In the genomic region with DNA sequence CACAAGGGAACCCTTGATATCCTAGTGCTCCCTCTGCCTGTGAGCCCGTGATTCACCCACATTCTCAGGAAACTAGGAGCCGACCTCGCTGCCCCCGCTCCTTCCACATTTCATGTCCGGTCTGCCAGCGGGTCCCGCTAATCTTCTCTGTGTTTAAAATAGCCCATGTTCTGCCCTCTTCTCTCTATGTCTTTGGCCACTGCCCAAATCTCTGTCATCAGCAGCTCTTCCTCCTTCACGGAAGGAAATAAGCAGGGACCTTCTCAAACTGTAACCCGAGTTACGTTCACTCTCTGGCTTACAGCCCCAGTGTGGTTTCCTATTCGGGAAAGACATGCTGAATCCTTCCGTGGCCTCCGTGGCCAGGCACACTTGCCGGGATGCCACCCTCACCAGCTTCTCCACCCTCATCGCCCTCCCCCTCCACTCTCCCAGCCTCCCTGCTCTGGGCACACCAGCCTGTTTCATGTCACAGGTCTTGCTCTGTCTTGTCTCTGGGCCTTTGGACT, we compare ENCODE assay signal across 19 cellular contexts. TPM values are rescaled to one million over a fixed set of nuclear protein-coding genes. Genes with fewer than 3 reads are reported as not detected.
DNase-seq lines count a peak whose midpoint lies in the region; ATAC-seq, FAIRE-seq and TF ChIP-seq lines count a peak whose summit lies in the region.
"Had no signal": no experiment of that assay in that cellular context is flagged by ENCODE, and none has a peak within 500 bp of the region (broad histone marks: within the 10 kb centered on the region; RNA-seq: fewer than 3 reads in every experiment).

No MANE protein-coding gene starts in this region.

- H3K36me3 ChIP-seq in liver (ENCODE audit: control insufficient read depth in 4 of 4, insufficient read depth in 3 of 4, low read depth in 1 of 4, low read length in 3 of 4) (no peaks in the 10 kb centered on the region), HepG2 (replicated peaks in 1 of 2; ENCODE audit: control insufficient read depth in 1 of 2, insufficient read depth in 2 of 2, low read length in 2 of 2) (no peaks in the 10 kb centered on the region), lower lobe of right lung (no peaks in the 10 kb centered on the region), ovary (no peaks in the 10 kb centered on the region)

- H3K9ac ChIP-seq in liver (ENCODE audit: low read depth in 1 of 2, low read length in 2 of 2) (no peak overlapping the region), HepG2 (ENCODE audit: insufficient read depth, low read depth, low read length) (no peak overlapping the region)

- TF ChIP-seq RAD21 in liver (IDR thresholded peaks at IDR 0.05) (peak; percentile 28 to 35), HepG2 (CRISPR knock-in tag; IDR thresholded peaks at IDR 0.05) (no peak)

- 75% methylated on average over 15 of the region's 15 CpGs for WGBS in liver
- WGBS in HepG2 (ENCODE audit: low lambda C conversion rate) = 48% methylated on average over 15 of the region's 15 CpGs
- 67 to 83% (median 76%) methylated on average over 15 of the region's 15 CpGs for WGBS in ovary, 3 donors

- H3K27ac Mint-ChIP-seq in activated T-cell treated with anti-CD3 and anti-CD28 coated beads, Interleukin-2, amount 50 U/mL, for 24 hours = no peak overlapping the region
- H3K27ac Mint-ChIP-seq: activated CD4-positive, alpha-beta T cell treated with anti-CD3 and anti-CD28 coated beads, Interleukin-2, amount 10 ng/mL, durations not matched to agents 24 days and 14 days; HFFc6; stimulated activated naive CD8-positive, alpha-beta T cell treated with anti-CD3 and anti-CD28 coated beads, Interleukin-15, amount 100 ng/mL, for 72 hours; T-cell had no signal

- POLR2A ChIA-PET in HepG2 (lab: Yijun Ruan, JAX) = no interaction called here

- H3K27me3 Mint-ChIP-seq in activated T-cell treated with anti-CD3 and anti-CD28 coated beads, Interleukin-2, amount 50 U/mL, for 24 hours = no peaks in the 10 kb centered on the region
- H3K27me3 Mint-ChIP-seq: T-cell had no signal

- no peak overlapping the region for H3K4me3 Mint-ChIP-seq in activated T-cell treated with anti-CD3 and anti-CD28 coated beads, Interleukin-2, amount 50 U/mL, for 24 hours
- H3K4me3 Mint-ChIP-seq: activated CD4-positive, alpha-beta T cell treated with anti-CD3 and anti-CD28 coated beads, Interleukin-2, amount 10 ng/mL, durations not matched to agents 24 days and 14 days; HFFc6; stimulated activated naive CD8-positive, alpha-beta T cell treated with anti-CD3 and anti-CD28 coated beads, Interleukin-15, amount 100 ng/mL, for 72 hours had no signal

- intact Hi-C loops in HepG2 (cut with micrococcal nuclease; ENCODE audit: unreplicated experiment) = no loop called here
- intact Hi-C loops in lower lobe of right lung (cut with DNase I) = no loop called here
- intact Hi-C loops in ovary (cut with DNase I) = no loop called here

- H3K79me2 ChIP-seq in HepG2 (ENCODE audit: insufficient read depth, low read length) = no peaks in the 10 kb centered on the region

- DNase-seq in HepG2 (ENCODE audit: low spot score) (no peak), lower lobe of right lung (no peak), D341Med (ENCODE audit: low spot score) (no peak), ovary (no peak), NCI-H1105 treated with DMSO at 0.1 percent for 48 hours (lab: John Stamatoyannopoulos, UW) (no peak)
- no peak for DNase-seq in activated T-cell treated with anti-CD3 and anti-CD28 coated beads, Interleukin-2, amount 50 U/mL, for 24 hours
- DNase-seq: effector CD8-positive, alpha-beta T cell; foreskin melanocyte; HFFc6; NCI-H1105; NCI-H345; stimulated activated naive CD8-positive, alpha-beta T cell treated with anti-CD3 and anti-CD28 coated beads, Interleukin-15, amount 100 ng/mL, for 72 hours had no signal

- H3K9me3 Mint-ChIP-seq in activated T-cell treated with anti-CD3 and anti-CD28 coated beads, Interleukin-2, amount 50 U/mL, for 24 hours = peaks cover 25% of the 10 kb centered on the region

- TF ChIP-seq EP300 in HepG2 (IDR thresholded peaks at IDR 0.05; ENCODE audit: low read depth in 2 of 2, low read length in 2 of 2) = no peak
- TF ChIP-seq EP300 in HepG2 (CRISPR knock-in tag; IDR thresholded peaks at IDR 0.05; ENCODE audit: borderline replicate concordance) = no peak
- no peak for TF ChIP-seq EP300 in ovary (IDR thresholded peaks at IDR 0.05)

- no peak for ATAC-seq in HepG2
- peak in 1 of 2 donors; percentile 44 for ATAC-seq in lower lobe of right lung
- ATAC-seq: T-cell had no signal

- H3K4me1 ChIP-seq in liver (ENCODE audit: control insufficient read depth in 4 of 4, insufficient read depth in 4 of 4, low read length in 3 of 4) (peaks cover 0 to 4% (median under 1%) of the 10 kb centered on the region in 4 donors), HepG2 (ENCODE audit: insufficient read depth, low read length) (no peaks in the 10 kb centered on the region), lower lobe of right lung (peaks cover 7% of the 10 kb centered on the region), ovary (ENCODE audit: insufficient read depth) (no peaks in the 10 kb centered on the region)

- no peak overlapping the region for H2AFZ ChIP-seq in HepG2 (ENCODE audit: low read length)

- H3K4me1 Mint-ChIP-seq in activated T-cell treated with anti-CD3 and anti-CD28 coated beads, Interleukin-2, amount 50 U/mL, for 24 hours (ENCODE audit: low read depth) = no peaks in the 10 kb centered on the region
- H3K4me1 Mint-ChIP-seq: stimulated activated naive CD8-positive, alpha-beta T cell treated with anti-CD3 and anti-CD28 coated beads, Interleukin-15, amount 100 ng/mL, for 72 hours; T-cell had no signal

- CTCF ChIA-PET in HepG2 (lab: Yijun Ruan, JAX; ENCODE audit: low intra/inter-chr PET ratio, low total read pairs) = no interaction called here

- H3K27me3 ChIP-seq in liver (ENCODE audit: control insufficient read depth in 4 of 4, insufficient read depth in 4 of 4, low read length in 3 of 4) (no peaks in the 10 kb centered on the region), HepG2 (ENCODE audit: control insufficient read depth in 1 of 2, insufficient read depth in 2 of 2, low read length in 2 of 2) (peaks cover 2 to 31% of the 10 kb centered on the region in 2 experiments; a peak in 3 of 5 replicates), lower lobe of right lung (ENCODE audit: low read depth) (peaks cover 3% of the 10 kb centered on the region), ovary (no peaks in the 10 kb centered on the region)

- no TSS peak for BruUV-seq in HepG2 (replicated peaks; lab: Mats Ljungman, UMichigan)

- TF ChIP-seq POLR2A in HepG2 (IDR thresholded peaks at IDR 0.05; ENCODE audit: insufficient read depth in 1 of 2, low read depth in 2 of 2, low read length in 2 of 2) (no peak), ovary (IDR thresholded peaks at IDR 0.05) (no peak)

- H3K4me2 ChIP-seq in HepG2 (ENCODE audit: low read depth, low read length) = no peak overlapping the region

- H3K9me3 ChIP-seq in liver (ENCODE audit: control insufficient read depth in 4 of 4, low read length in 3 of 4) (peaks cover 0 to 12% (median 0%) of the 10 kb centered on the region in 4 donors), HepG2 (ENCODE audit: low read length) (peaks cover 18% of the 10 kb centered on the region), lower lobe of right lung (peaks cover 18% of the 10 kb centered on the region), ovary (peaks cover 0 to 3% of the 10 kb centered on the region in 2 donors)

- TF ChIP-seq CTCF in liver (IDR thresholded peaks at IDR 0.05; ENCODE audit: low read depth, low read length, missing input control) (no peak), HepG2 (CRISPR knock-in tag; IDR thresholded peaks at IDR 0.05) (no peak), lower lobe of right lung (IDR thresholded peaks at IDR 0.05) (no peak), ovary (IDR thresholded peaks at IDR 0.05) (no peak)

- FAIRE-seq in HepG2 (lab: Jason Lieb, UNC) = no peak
- FAIRE-seq: astrocyte had no signal

- in situ Hi-C loops in HepG2 (cut with HindIII; ENCODE audit: extremely low pct_ligation_motif_present, low pct_unique_long_range_greater_than_20kb) = no loop called here

- H3K27ac ChIP-seq in liver (ENCODE audit: low read depth in 1 of 2, low read length in 2 of 2) = no peak overlapping the region
- H3K27ac ChIP-seq in HepG2 (ENCODE audit: extremely low read length, insufficient read depth, low read length) = no peak overlapping the region
- H3K27ac ChIP-seq in cingulate gyrus (ENCODE audit: low read depth, low read length) = peak overlapping the region; percentile 60
- H3K27ac ChIP-seq in lower lobe of right lung = peak overlapping the region; percentile 18
- no peak overlapping the region for H3K27ac ChIP-seq in ovary

- no peaks in the 10 kb centered on the region for H4K20me1 ChIP-seq in HepG2 (ENCODE audit: insufficient read depth, low read length)

- H3K36me3 Mint-ChIP-seq in activated T-cell treated with anti-CD3 and anti-CD28 coated beads, Interleukin-2, amount 50 U/mL, for 24 hours (ENCODE audit: low read depth) = peaks cover 2% of the 10 kb centered on the region

- H3K4me3 ChIP-seq in liver (ENCODE audit: low read depth in 1 of 3, low read length in 3 of 3) = no peak overlapping the region
- no peak overlapping the region for H3K4me3 ChIP-seq in HepG2 (replicated peaks in 1 of 3; ENCODE audit: insufficient read depth in 1 of 3, low read depth in 2 of 3, low read length in 3 of 3)
- no peak overlapping the region for H3K4me3 ChIP-seq in lower lobe of right lung
- no peak overlapping the region for H3K4me3 ChIP-seq in ovary

RNA-seq across cellular contexts. Expression of gene UBXN10, which starts 21.1 kb away (rescaled TPM):
- total RNA-seq in liver (1 to 10 TPM; 1.1 to 2.3 TPM), HepG2 (2016; rRNA removed; fragmentation: Illumina TruSeq; extraction: Trizol) (0.04 TPM in 1 of 2 replicates, not detected in the other), lower lobe of right lung (7.8 TPM), ovary (10 to 100 TPM in 1 of 7 donors, 1 to 10 TPM in 4, under 1 TPM in 2; 0.20 to 28.0 (median 2.9) TPM)
- polyA plus RNA-seq in liver (1 to 10 TPM in 1 of 2 donors, under 1 TPM in 1; 0.50 to 1.1 TPM), HepG2 (2011; rRNA removed) (0.05 and 0.07 TPM in 2 replicates), ovary (1 to 10 TPM in 1 of 2 donors, under 1 TPM in 1; 0.39 to 1.1 TPM)
- not detected in 2 replicates for total RNA-seq in HepG2 (2016; cell fraction: cytosol; rRNA removed; fragmentation: Illumina TruSeq; extraction: Trizol; ENCODE audit: low read depth)
- total RNA-seq in HepG2 (2016; cell fraction: insoluble cytoplasmic fraction; rRNA removed; fragmentation: Illumina TruSeq; extraction: Trizol) = 0.03 and 0.04 TPM in 2 replicates
- 0.03 TPM in 2 replicates for total RNA-seq in HepG2 (2016; cell fraction: membrane; rRNA removed; fragmentation: Illumina TruSeq; extraction: Trizol)
- 0.09 TPM in 1 of 2 replicates, not detected in the other for total RNA-seq in HepG2 (2016; cell fraction: nucleus; rRNA removed; fragmentation: Illumina TruSeq; extraction: Trizol)
- 0.05 and 0.06 TPM in 2 replicates for polyA plus RNA-seq in HepG2 (2011; cell fraction: cytosol; rRNA removed)
- 0.03 and 0.08 TPM in 2 replicates for polyA plus RNA-seq in HepG2 (2011; cell fraction: nucleus; rRNA removed)
- polyA plus RNA-seq in HepG2 (2012) = 0.05 and 0.17 TPM in 2 replicates
- not detected in 2 replicates for polyA plus RNA-seq in HepG2 (2016; cell fraction: cytosol; fragmentation: Illumina TruSeq; extraction: Trizol; ENCODE audit: low read depth)
- polyA plus RNA-seq in HepG2 (2016; cell fraction: insoluble cytoplasmic fraction; fragmentation: Illumina TruSeq; extraction: Trizol; ENCODE audit: low read depth) = 0.04 TPM in 1 of 2 replicates, not detected in the other
- not detected in 2 replicates for polyA plus RNA-seq in HepG2 (2016; cell fraction: membrane; fragmentation: Illumina TruSeq; extraction: Trizol; ENCODE audit: low read depth)
- polyA plus RNA-seq in HepG2 (2016; cell fraction: nucleus; fragmentation: Illumina TruSeq; extraction: Trizol; ENCODE audit: insufficient read depth, low read depth) = not detected in 2 replicates
- 0.18 TPM in 1 of 2 replicates, not detected in the other for polyA minus RNA-seq in HepG2 (2011; rRNA and poly(A)+ RNA removed; ENCODE audit: low replicate concordance)
- not detected in 2 replicates for polyA minus RNA-seq in HepG2 (2011; cell fraction: cytosol; rRNA and poly(A)+ RNA removed)
- polyA minus RNA-seq in HepG2 (2011; cell fraction: nucleus; rRNA and poly(A)+ RNA removed) = 0.13 and 0.25 TPM in 2 replicates
- total RNA-seq: A172, HFFc6 had no signal

RNA-seq across cellular contexts. Expression of gene PLA2G2C, which starts 21.6 kb away (rescaled TPM):
- not detected for total RNA-seq in liver
- polyA plus RNA-seq in liver = not detected
- total RNA-seq in HepG2 (2016; rRNA removed; fragmentation: Illumina TruSeq; extraction: Trizol) = not detected in 2 replicates
- not detected in 2 replicates for total RNA-seq in HepG2 (2016; cell fraction: cytosol; rRNA removed; fragmentation: Illumina TruSeq; extraction: Trizol; ENCODE audit: low read depth)
- not detected in 2 replicates for total RNA-seq in HepG2 (2016; cell fraction: insoluble cytoplasmic fraction; rRNA removed; fragmentation: Illumina TruSeq; extraction: Trizol)
- not detected in 2 replicates for total RNA-seq in HepG2 (2016; cell fraction: membrane; rRNA removed; fragmentation: Illumina TruSeq; extraction: Trizol)
- total RNA-seq in HepG2 (2016; cell fraction: nucleus; rRNA removed; fragmentation: Illumina TruSeq; extraction: Trizol) = not detected in 2 replicates
- not detected in 2 replicates for polyA plus RNA-seq in HepG2 (2011; rRNA removed)
- not detected in 2 replicates for polyA plus RNA-seq in HepG2 (2011; cell fraction: cytosol; rRNA removed)
- not detected in 2 replicates for polyA plus RNA-seq in HepG2 (2011; cell fraction: nucleus; rRNA removed)
- polyA plus RNA-seq in HepG2 (2012) = not detected in 2 replicates
- not detected in 2 replicates for polyA plus RNA-seq in HepG2 (2016; cell fraction: cytosol; fragmentation: Illumina TruSeq; extraction: Trizol; ENCODE audit: low read depth)
- polyA plus RNA-seq in HepG2 (2016; cell fraction: insoluble cytoplasmic fraction; fragmentation: Illumina TruSeq; extraction: Trizol; ENCODE audit: low read depth) = not detected in 2 replicates
- polyA plus RNA-seq in HepG2 (2016; cell fraction: membrane; fragmentation: Illumina TruSeq; extraction: Trizol; ENCODE audit: low read depth) = not detected in 2 replicates
- polyA plus RNA-seq in HepG2 (2016; cell fraction: nucleus; fragmentation: Illumina TruSeq; extraction: Trizol; ENCODE audit: insufficient read depth, low read depth) = not detected in 2 replicates
- polyA minus RNA-seq in HepG2 (2011; rRNA and poly(A)+ RNA removed; ENCODE audit: low replicate concordance) = not detected in 2 replicates
- not detected in 2 replicates for polyA minus RNA-seq in HepG2 (2011; cell fraction: cytosol; rRNA and poly(A)+ RNA removed)
- not detected in 2 replicates for polyA minus RNA-seq in HepG2 (2011; cell fraction: nucleus; rRNA and poly(A)+ RNA removed)
- total RNA-seq in lower lobe of right lung = not detected
- total RNA-seq in ovary = not detected
- polyA plus RNA-seq in ovary = under 1 TPM in 1 of 2 donors, not detected in 1; 0.02 TPM
- total RNA-seq: A172, astrocyte, HFFc6 had no signal

RNA-seq across cellular contexts. Expression of gene PLA2G2F, which starts 25.6 kb away (rescaled TPM):
- under 1 TPM in 1 of 2 donors, not detected in 1; under 0.01 TPM for total RNA-seq in liver
- not detected for polyA plus RNA-seq in liver
- total RNA-seq in HepG2 (2016; rRNA removed; fragmentation: Illumina TruSeq; extraction: Trizol) = not detected in 2 replicates
- total RNA-seq in HepG2 (2016; cell fraction: cytosol; rRNA removed; fragmentation: Illumina TruSeq; extraction: Trizol; ENCODE audit: low read depth) = not detected in 2 replicates
- not detected in 2 replicates for total RNA-seq in HepG2 (2016; cell fraction: insoluble cytoplasmic fraction; rRNA removed; fragmentation: Illumina TruSeq; extraction: Trizol)
- not detected in 2 replicates for total RNA-seq in HepG2 (2016; cell fraction: membrane; rRNA removed; fragmentation: Illumina TruSeq; extraction: Trizol)
- not detected in 2 replicates for total RNA-seq in HepG2 (2016; cell fraction: nucleus; rRNA removed; fragmentation: Illumina TruSeq; extraction: Trizol)
- not detected in 2 replicates for polyA plus RNA-seq in HepG2 (2011; rRNA removed)
- not detected in 2 replicates for polyA plus RNA-seq in HepG2 (2011; cell fraction: cytosol; rRNA removed)
- 0.06 TPM in 1 of 2 replicates, not detected in the other for polyA plus RNA-seq in HepG2 (2011; cell fraction: nucleus; rRNA removed)
- not detected in 2 replicates for polyA plus RNA-seq in HepG2 (2012)
- polyA plus RNA-seq in HepG2 (2016; cell fraction: cytosol; fragmentation: Illumina TruSeq; extraction: Trizol; ENCODE audit: low read depth) = not detected in 2 replicates
- not detected in 2 replicates for polyA plus RNA-seq in HepG2 (2016; cell fraction: insoluble cytoplasmic fraction; fragmentation: Illumina TruSeq; extraction: Trizol; ENCODE audit: low read depth)
- not detected in 2 replicates for polyA plus RNA-seq in HepG2 (2016; cell fraction: membrane; fragmentation: Illumina TruSeq; extraction: Trizol; ENCODE audit: low read depth)
- not detected in 2 replicates for polyA plus RNA-seq in HepG2 (2016; cell fraction: nucleus; fragmentation: Illumina TruSeq; extraction: Trizol; ENCODE audit: insufficient read depth, low read depth)
- not detected in 2 replicates for polyA minus RNA-seq in HepG2 (2011; rRNA and poly(A)+ RNA removed; ENCODE audit: low replicate concordance)
- polyA minus RNA-seq in HepG2 (2011; cell fraction: cytosol; rRNA and poly(A)+ RNA removed) = not detected in 2 replicates
- not detected in 2 replicates for polyA minus RNA-seq in HepG2 (2011; cell fraction: nucleus; rRNA and poly(A)+ RNA removed)
- not detected for total RNA-seq in lower lobe of right lung
- total RNA-seq in ovary = under 1 TPM in 3 of 7 donors, not detected in 4; 0.08 to 0.30 (median 0.15) TPM
- under 1 TPM in 1 of 2 donors, not detected in 1; 0.02 TPM for polyA plus RNA-seq in ovary
- total RNA-seq: A172; activated CD4-positive, alpha-beta T cell treated with anti-CD3 and anti-CD28 coated beads, Interleukin-2, amount 10 ng/mL, durations not matched to agents 24 days and 14 days; HFFc6; OCI-LY7; T-cell had no signal

RNA-seq across cellular contexts. Expression of gene PLA2G2D, which starts 45.4 kb away (rescaled TPM):
- total RNA-seq in liver (under 1 TPM; 0.08 to 0.14 TPM), HepG2 (2016; rRNA removed; fragmentation: Illumina TruSeq; extraction: Trizol) (not detected in 2 replicates), lower lobe of right lung (0.27 TPM), ovary (under 1 TPM in 2 of 7 donors, not detected in 5; 0.12 TPM)
- polyA plus RNA-seq in liver (under 1 TPM in 1 of 2 donors, not detected in 1; 0.06 TPM), HepG2 (2011; rRNA removed) (not detected in 2 replicates), ovary (1 to 10 TPM in 1 of 2 donors, not detected in 1; 2.1 TPM)
- total RNA-seq in HepG2 (2016; cell fraction: cytosol; rRNA removed; fragmentation: Illumina TruSeq; extraction: Trizol; ENCODE audit: low read depth) = not detected in 2 replicates
- not detected in 2 replicates for total RNA-seq in HepG2 (2016; cell fraction: insoluble cytoplasmic fraction; rRNA removed; fragmentation: Illumina TruSeq; extraction: Trizol)
- total RNA-seq in HepG2 (2016; cell fraction: membrane; rRNA removed; fragmentation: Illumina TruSeq; extraction: Trizol) = not detected in 2 replicates
- not detected in 2 replicates for total RNA-seq in HepG2 (2016; cell fraction: nucleus; rRNA removed; fragmentation: Illumina TruSeq; extraction: Trizol)
- polyA plus RNA-seq in HepG2 (2011; cell fraction: cytosol; rRNA removed) = not detected in 2 replicates
- not detected in 2 replicates for polyA plus RNA-seq in HepG2 (2011; cell fraction: nucleus; rRNA removed)
- polyA plus RNA-seq in HepG2 (2012) = not detected in 2 replicates
- polyA plus RNA-seq in HepG2 (2016; cell fraction: cytosol; fragmentation: Illumina TruSeq; extraction: Trizol; ENCODE audit: low read depth) = not detected in 2 replicates
- polyA plus RNA-seq in HepG2 (2016; cell fraction: insoluble cytoplasmic fraction; fragmentation: Illumina TruSeq; extraction: Trizol; ENCODE audit: low read depth) = not detected in 2 replicates
- polyA plus RNA-seq in HepG2 (2016; cell fraction: membrane; fragmentation: Illumina TruSeq; extraction: Trizol; ENCODE audit: low read depth) = not detected in 2 replicates
- polyA plus RNA-seq in HepG2 (2016; cell fraction: nucleus; fragmentation: Illumina TruSeq; extraction: Trizol; ENCODE audit: insufficient read depth, low read depth) = not detected in 2 replicates
- not detected in 2 replicates for polyA minus RNA-seq in HepG2 (2011; rRNA and poly(A)+ RNA removed; ENCODE audit: low replicate concordance)
- polyA minus RNA-seq in HepG2 (2011; cell fraction: cytosol; rRNA and poly(A)+ RNA removed) = not detected in 2 replicates
- not detected in 2 replicates for polyA minus RNA-seq in HepG2 (2011; cell fraction: nucleus; rRNA and poly(A)+ RNA removed)
- total RNA-seq: A172; activated CD4-positive, alpha-beta T cell treated with anti-CD3 and anti-CD28 coated beads, Interleukin-2, amount 10 ng/mL, durations not matched to agents 24 days and 14 days; astrocyte; HFFc6; OCI-LY7; T-cell had no signal

Comparison
In these comparisons a context has a peak if more than half of its experiments do, and no peak if none do; other contexts are left out.
1. H3K27ac ChIP-seq: peak in cingulate gyrus (single experiment) and lower lobe of right lung (single experiment); none in liver (0 of 2), HepG2 (single experiment) and ovary (0 of 2).